ENCODE assay signal across 32 cellular contexts in the genomic region with DNA sequence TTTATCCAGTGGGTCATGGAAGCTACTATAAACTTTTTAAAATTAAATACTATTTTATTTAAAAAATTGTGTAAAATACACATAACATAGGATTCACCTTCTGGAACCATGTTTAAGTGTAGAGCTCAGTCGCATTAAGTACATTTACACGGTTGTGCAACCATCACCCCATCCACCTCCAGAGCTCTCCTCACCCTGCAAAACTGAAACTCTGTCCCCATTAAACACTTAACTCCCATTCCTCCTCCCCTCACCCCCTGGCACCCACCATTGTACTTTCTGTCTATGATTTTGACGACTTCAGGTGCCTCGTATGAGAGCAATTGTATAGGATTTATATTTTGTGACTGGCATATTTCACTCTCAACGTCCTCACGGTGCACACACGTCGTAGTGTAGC.
DNase-seq lines count a peak whose midpoint lies in the region; ATAC-seq and TF ChIP-seq lines count a peak whose summit lies in the region.
"Had no signal": no experiment of that assay in that cellular context is flagged by ENCODE, and none has a peak within 500 bp of the region (broad histone marks: within the 10 kb centered on the region; RNA-seq: fewer than 3 reads in every experiment).

No MANE protein-coding gene starts in this region.

- no peak overlapping the region for H3K27ac Mint-ChIP-seq in activated naive CD8-positive, alpha-beta T cell
- no peak overlapping the region for H3K27ac Mint-ChIP-seq in activated naive CD8-positive, alpha-beta T cell treated with anti-CD3 and anti-CD28 coated beads for 36 hours
- peak overlapping the region; percentile 11 for H3K27ac Mint-ChIP-seq in neural progenitor cell
- H3K27ac Mint-ChIP-seq: activated CD4-positive, alpha-beta memory T cell treated with anti-CD3 and anti-CD28 coated beads for 36 hours had no signal

- no peaks in the 10 kb centered on the region for H3K36me3 ChIP-seq in neural progenitor cell
- H3K36me3 ChIP-seq: gastroesophageal sphincter, left lung, MG63, transverse colon had no signal

- peaks cover 9% of the 10 kb centered on the region for H4K20me1 ChIP-seq in neural progenitor cell (ENCODE audit: low read depth)

- H3K9me3 ChIP-seq in neural progenitor cell (ENCODE audit: low read depth) = no peaks in the 10 kb centered on the region
- H3K9me3 ChIP-seq: gastroesophageal sphincter, left lung, MG63, psoas muscle, transverse colon had no signal

- DNase-seq in activated naive CD8-positive, alpha-beta T cell treated with anti-CD3 and anti-CD28 coated beads for 36 hours = no peak
- DNase-seq in NOMO-1 (lab: John Stamatoyannopoulos, UW; ENCODE audit: unreplicated experiment in 2 of 2) = peak; percentile 32 to 38
- peak; percentile 37 for DNase-seq in fibroblast of villous mesenchyme (ENCODE audit: low read depth)
- no peak for DNase-seq in neural progenitor cell (ENCODE audit: low spot score)
- no peak for DNase-seq in dedifferentiated amniotic fluid mesenchymal stem cell (ENCODE audit: extremely low spot score)
- DNase-seq in NCI-H510A (lab: John Stamatoyannopoulos, UW) = no peak
- DNase-seq: activated CD4-positive, alpha-beta memory T cell treated with anti-CD3 and anti-CD28 coated beads for 36 hours; activated CD4-positive, alpha-beta T cell treated with anti-CD3 and anti-CD28 coated beads for 1 hour; activated effector memory CD4-positive, alpha-beta T cell treated with Interleukin-2 at 50 U/mL for 16 hours; activated T-cell treated with anti-CD3 and anti-CD28 coated beads for 4 hours; central memory CD4-positive, alpha-beta T cell; dermis blood vessel endothelial cell; DMS 273 treated with DMSO at 0.1 percent for 48 hours; GOT3; NCI-H1417 treated with DMSO at 0.1 percent for 48 hours; NCI-H2081; NCI-H2227 treated with DMSO at 0.1 percent for 48 hours; NCI-H526 treated with DMSO at 0.1 percent for 48 hours; occipital lobe; psoas muscle; SHP77; stimulated activated CD4-positive, alpha-beta T cell treated with anti-CD3 and anti-CD28 coated beads, Interleukin-15, amount 100 ng/mL, for 24 hours; stimulated activated CD4-positive, alpha-beta T cell treated with anti-CD3 and anti-CD28 coated beads, Interleukin-4, amount 100 ng/mL, for 4 hours; T-helper 2 cell; transverse colon had no signal

- peaks cover 76% of the 10 kb centered on the region for H3K4me1 Mint-ChIP-seq in activated naive CD8-positive, alpha-beta T cell (ENCODE audit: low read depth)
- H3K4me1 Mint-ChIP-seq in activated naive CD8-positive, alpha-beta T cell treated with anti-CD3 and anti-CD28 coated beads for 36 hours = peaks cover 67% of the 10 kb centered on the region
- peaks cover 30% of the 10 kb centered on the region for H3K4me1 Mint-ChIP-seq in neural progenitor cell

- H3K79me2 ChIP-seq in neural progenitor cell (ENCODE audit: low read depth) = peaks cover 8% of the 10 kb centered on the region

- peaks cover 19% of the 10 kb centered on the region for H3K4me1 ChIP-seq in neural progenitor cell
- H3K4me1 ChIP-seq: gastroesophageal sphincter, left lung, psoas muscle, transverse colon had no signal

- H3K27ac ChIP-seq in neural progenitor cell = no peak overlapping the region
- H3K27ac ChIP-seq: gastroesophageal sphincter, left lung, psoas muscle, transverse colon had no signal

- peaks cover 7% of the 10 kb centered on the region for H3K36me3 Mint-ChIP-seq in activated naive CD8-positive, alpha-beta T cell
- H3K36me3 Mint-ChIP-seq in activated naive CD8-positive, alpha-beta T cell treated with anti-CD3 and anti-CD28 coated beads for 36 hours = peaks cover 12% of the 10 kb centered on the region
- H3K36me3 Mint-ChIP-seq in neural progenitor cell = peaks cover 21% of the 10 kb centered on the region
- H3K36me3 Mint-ChIP-seq: activated CD4-positive, alpha-beta memory T cell treated with anti-CD3 and anti-CD28 coated beads for 36 hours; activated naive CD4-positive, alpha-beta T cell treated with anti-CD3 and anti-CD28 coated beads, Interleukin-2, amount 50 U/mL, for 72 hours had no signal

- H3F3A ChIP-seq in neural progenitor cell (ENCODE audit: low read depth) = peaks cover 8% of the 10 kb centered on the region

- H3K9me3 Mint-ChIP-seq in activated naive CD8-positive, alpha-beta T cell (ENCODE audit: low read depth) = no peaks in the 10 kb centered on the region
- no peaks in the 10 kb centered on the region for H3K9me3 Mint-ChIP-seq in activated naive CD8-positive, alpha-beta T cell treated with anti-CD3 and anti-CD28 coated beads for 36 hours
- peaks cover 4% of the 10 kb centered on the region for H3K9me3 Mint-ChIP-seq in neural progenitor cell
- H3K9me3 Mint-ChIP-seq: activated CD4-positive, alpha-beta memory T cell treated with anti-CD3 and anti-CD28 coated beads for 36 hours; activated naive CD4-positive, alpha-beta T cell treated with anti-CD3 and anti-CD28 coated beads, Interleukin-2, amount 50 U/mL, for 72 hours had no signal

- no peak for ATAC-seq in GM21360 (IDR thresholded peaks at IDR 0.05; ENCODE audit: unreplicated experiment)
- ATAC-seq: gastroesophageal sphincter, left lung, Panc1, psoas muscle had no signal

- no peaks in the 10 kb centered on the region for H3K27me3 ChIP-seq in neural progenitor cell
- H3K27me3 ChIP-seq: MG63, transverse colon had no signal

- H2AFZ ChIP-seq in neural progenitor cell (replicated peaks) = no peak overlapping the region

- H3K4me3 ChIP-seq in fibroblast of villous mesenchyme (ENCODE audit: low read depth, low read length) (no peak overlapping the region), neural progenitor cell (no peak overlapping the region)
- H3K4me3 ChIP-seq: gastroesophageal sphincter, left lung, MG63, psoas muscle, transverse colon had no signal

- H3K27me3 Mint-ChIP-seq in activated naive CD8-positive, alpha-beta T cell = no peaks in the 10 kb centered on the region
- no peaks in the 10 kb centered on the region for H3K27me3 Mint-ChIP-seq in activated naive CD8-positive, alpha-beta T cell treated with anti-CD3 and anti-CD28 coated beads for 36 hours
- H3K27me3 Mint-ChIP-seq in neural progenitor cell (ENCODE audit: insufficient read depth, low read depth) = peaks cover 2% of the 10 kb centered on the region
- H3K27me3 Mint-ChIP-seq: activated CD4-positive, alpha-beta memory T cell treated with anti-CD3 and anti-CD28 coated beads for 36 hours had no signal

- H3K4me2 ChIP-seq in neural progenitor cell = no peak overlapping the region

- no peak for TF ChIP-seq CTCF in fibroblast of villous mesenchyme (IDR thresholded peaks at IDR 0.05; ENCODE audit: insufficient read depth, low read depth, low read length)
- TF ChIP-seq CTCF in neural progenitor cell (IDR thresholded peaks at IDR 0.05) = no peak

- no peak overlapping the region for H3K9ac ChIP-seq in neural progenitor cell

- peak overlapping the region; percentile 42 for H3K4me3 Mint-ChIP-seq in activated naive CD8-positive, alpha-beta T cell
- no peak overlapping the region for H3K4me3 Mint-ChIP-seq in activated naive CD8-positive, alpha-beta T cell treated with anti-CD3 and anti-CD28 coated beads for 36 hours
- H3K4me3 Mint-ChIP-seq in neural progenitor cell = no peak overlapping the region
- H3K4me3 Mint-ChIP-seq: activated CD4-positive, alpha-beta memory T cell treated with anti-CD3 and anti-CD28 coated beads for 36 hours had no signal

Comparison
In these comparisons a context has a peak if more than half of its experiments do, and no peak if none do; other contexts are left out.
1. DNase-seq: peak in NOMO-1 (2 of 2) and fibroblast of villous mesenchyme (single experiment); none in activated naive CD8-positive, alpha-beta T cell treated with anti-CD3 and anti-CD28 coated beads for 36 hours (single experiment), neural progenitor cell (single experiment), dedifferentiated amniotic fluid mesenchymal stem cell (single experiment) and NCI-H510A (single experiment).